In the genomic region with DNA sequence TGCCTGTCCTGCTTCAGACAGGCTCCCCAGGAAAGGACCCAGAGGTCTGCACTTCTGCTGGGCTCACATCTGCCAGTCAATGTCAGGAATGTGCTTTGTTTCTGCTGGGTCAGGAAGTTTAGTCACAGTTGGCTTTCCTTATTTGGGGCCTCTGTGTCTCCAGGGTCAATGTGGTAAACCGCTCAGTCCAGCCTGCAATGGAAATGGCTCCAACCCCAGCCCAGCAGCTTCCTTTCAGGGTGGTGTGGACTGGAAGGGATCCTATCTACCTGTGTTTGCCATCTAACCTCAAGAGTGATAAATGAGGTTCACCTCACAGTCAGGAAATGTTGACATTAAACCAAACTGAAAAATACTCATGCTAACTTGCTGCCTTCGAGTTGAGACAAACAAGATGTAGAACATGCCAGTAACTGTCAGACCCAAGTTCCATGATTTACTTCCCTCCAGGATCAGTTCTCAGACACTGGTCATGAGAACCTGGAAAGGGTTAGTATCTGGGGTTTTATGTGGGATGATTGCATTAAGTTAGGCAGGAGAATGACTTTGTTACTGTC, we compare ENCODE assay signal across 8 cellular contexts. TPM values are rescaled to one million over a fixed set of nuclear protein-coding genes. Genes with fewer than 3 reads are reported as not detected.
DNase-seq lines count a peak whose midpoint lies in the region; FAIRE-seq and TF ChIP-seq lines count a peak whose summit lies in the region.

No MANE protein-coding gene starts in this region.

- dilution Hi-C loops in endothelial cell of umbilical vein (cut with MboI; ENCODE audit: extremely low pct_ligation_motif_present, low sequenced_read_pairs), result no loop called here

- H3K9ac ChIP-seq in endothelial cell of umbilical vein (replicated peaks; ENCODE audit: extremely low read depth, insufficient read depth, low read length), result peak overlapping the region; percentile 1

- DNase-seq in GM12891 (ENCODE audit: insufficient read length, low spot score), result no peak
- DNase-seq in RPMI7951 (ENCODE audit: low read depth), result peak; percentile 95
- DNase-seq in endothelial cell of umbilical vein (ENCODE audit: low read depth, low spot score), result peak; percentile 96
- DNase-seq in osteocyte (ENCODE audit: extremely low spot score, unreplicated experiment), result no peak
- DNase-seq in WERI-Rb-1, result no peak
- DNase-seq in NCI-H510A treated with DMSO at 0.1 percent for 48 hours (lab: John Stamatoyannopoulos, UW), result no peak
- DNase-seq in putamen (ENCODE audit: low spot score), result no peak
- DNase-seq in activated CD4-positive, CD25-positive, alpha-beta regulatory T cell (lab: John Stamatoyannopoulos, UW), result no peak

- H3K36me3 Mint-ChIP-seq in osteocyte (ENCODE audit: unreplicated experiment), result peaks cover 32% of the 10 kb centered on the region

- FAIRE-seq in GM12891 (lab: Jason Lieb, UNC), result peak; percentile 48
- peak; percentile 100 for FAIRE-seq in endothelial cell of umbilical vein (lab: Jason Lieb, UNC)

- H3K36me3 ChIP-seq in endothelial cell of umbilical vein (ENCODE audit: control insufficient read depth in 2 of 2, extremely low read depth in 1 of 2, insufficient read depth in 2 of 2, low read length in 2 of 2) (peaks cover 15 to 25% of the 10 kb centered on the region in 2 experiments), WERI-Rb-1 (peaks cover 74% of the 10 kb centered on the region)

- no peak overlapping the region for H2AFZ ChIP-seq in endothelial cell of umbilical vein (ENCODE audit: low read depth, low read length)

- H3K27me3 ChIP-seq in endothelial cell of umbilical vein (ENCODE audit: control insufficient read depth in 2 of 2, insufficient read depth in 2 of 2, low read length in 2 of 2) (no peaks in the 10 kb centered on the region), WERI-Rb-1 (ENCODE audit: insufficient read depth, low read depth, severe bottlenecking) (no peaks in the 10 kb centered on the region)

- TF ChIP-seq POLR2A in GM12891 (IDR thresholded peaks at IDR 0.05; ENCODE audit: low read depth, low read length) (no peak; the same call in 1 of the 2 replicates), endothelial cell of umbilical vein (IDR thresholded peaks at IDR 0.05; ENCODE audit: low read depth, low read length) (peak; percentile 47)

- H3K27ac ChIP-seq in endothelial cell of umbilical vein (ENCODE audit: insufficient read depth, low read depth, low read length) (peak overlapping the region; percentile 80), WERI-Rb-1 (no peak overlapping the region)

- no peak overlapping the region for H3K4me3 Mint-ChIP-seq in osteocyte (ENCODE audit: unreplicated experiment)

- no peaks in the 10 kb centered on the region for H4K20me1 ChIP-seq in endothelial cell of umbilical vein (replicated peaks; ENCODE audit: control insufficient read depth, extremely low read depth, insufficient read depth, low read length)

- H3K27me3 Mint-ChIP-seq in osteocyte (ENCODE audit: unreplicated experiment), result no peaks in the 10 kb centered on the region

- intact Hi-C loops in endothelial cell of umbilical vein (cut with micrococcal nuclease), result loop anchor here (1.0 to 10.0 kb wide), 9 partner anchors 10 to 433 kb away; partner anchors contain the start of genes ENO1 and RERE

- peak overlapping the region; percentile 87 for H3K27ac Mint-ChIP-seq in osteocyte (ENCODE audit: unreplicated experiment)

- no peaks in the 10 kb centered on the region for H3K9me1 ChIP-seq in endothelial cell of umbilical vein (replicated peaks; ENCODE audit: control insufficient read depth, extremely low read depth, insufficient read depth, low read length)

- H3K4me3 ChIP-seq in endothelial cell of umbilical vein (replicated peaks in 1 of 3; ENCODE audit: insufficient read depth in 1 of 3, low read depth in 1 of 3, low read length in 3 of 3) (no peak overlapping the region), WERI-Rb-1 (ENCODE audit: low read depth, low read length) (no peak overlapping the region)

- POLR2A ChIA-PET in endothelial cell of umbilical vein (lab: Charles Lee), result no interaction called here

- H3K4me1 ChIP-seq in endothelial cell of umbilical vein (ENCODE audit: control insufficient read depth, extremely low read depth, insufficient read depth, low read length), result peaks cover 36% of the 10 kb centered on the region

- H3K4me2 ChIP-seq in endothelial cell of umbilical vein (ENCODE audit: insufficient read depth, low read length), result peak overlapping the region; percentile 19

- no peaks in the 10 kb centered on the region for H3K9me3 Mint-ChIP-seq in osteocyte (ENCODE audit: unreplicated experiment)

- H3K79me2 ChIP-seq in endothelial cell of umbilical vein (ENCODE audit: control insufficient read depth, insufficient read depth, low read length), result peaks cover 1% of the 10 kb centered on the region

- TF ChIP-seq CTCF in endothelial cell of umbilical vein (IDR thresholded peaks at IDR 0.05; ENCODE audit: extremely low read depth in 1 of 2, insufficient read depth in 1 of 2, low read depth in 1 of 2, low read length in 2 of 2), result no peak
- TF ChIP-seq CTCF in osteocyte (IDR thresholded peaks at IDR 0.05), result no peak
- TF ChIP-seq CTCF in WERI-Rb-1 (IDR thresholded peaks at IDR 0.05; ENCODE audit: low read depth, low read length), result no peak

- CTCF ChIA-PET in endothelial cell of umbilical vein (lab: Charles Lee), result interaction anchor here (0.8 to 8.0 kb wide), 17 partner anchors 9 to 883 kb away, joined by 3 to 106 read pairs (median 6); partner anchors contain the start of gene ENO1

- peaks cover 30% of the 10 kb centered on the region for H3K4me1 Mint-ChIP-seq in osteocyte (ENCODE audit: unreplicated experiment)

- H3K9me3 ChIP-seq in endothelial cell of umbilical vein (replicated peaks; ENCODE audit: control insufficient read depth, insufficient read depth, low read length) (no peaks in the 10 kb centered on the region), WERI-Rb-1 (ENCODE audit: severe bottlenecking) (peaks cover 3% of the 10 kb centered on the region)

- no TSS peak for BruUV-seq in endothelial cell of umbilical vein (replicated peaks; lab: Mats Ljungman, UMichigan)

TF ChIP-seq in GM12891, 5 proteins besides CTCF, POLR2A, EP300 and RAD21:
- TF ChIP-seq TAF1 (IDR thresholded peaks at IDR 0.05; ENCODE audit: low read depth, low read length), result no peak
- peak; percentile 52; the same call in 1 of the 2 replicates for TF ChIP-seq POLR2AphosphoS5 (IDR thresholded peaks at IDR 0.05; ENCODE audit: low read depth, low read length)

TF ChIP-seq in endothelial cell of umbilical vein, 7 proteins besides CTCF, POLR2A, EP300 and RAD21:
- TF ChIP-seq MYC (IDR thresholded peaks at IDR 0.05; ENCODE audit: low read depth, low read length) (no peak), JUN (IDR thresholded peaks at IDR 0.05; ENCODE audit: borderline replicate concordance, insufficient read depth, insufficient read length, low read depth) (peak; percentile 84), FOS (IDR thresholded peaks at IDR 0.05; ENCODE audit: borderline replicate concordance, insufficient read depth, low read length) (peak; percentile 82), POLR2AphosphoS5 (IDR thresholded peaks at IDR 0.05; ENCODE audit: insufficient read depth, low read depth, low read length) (peak; percentile 99), GATA2 (IDR thresholded peaks at IDR 0.05; ENCODE audit: insufficient read depth, insufficient read length, low read depth, low read length) (peak; percentile 93), MAX (IDR thresholded peaks at IDR 0.05; ENCODE audit: insufficient read depth, insufficient read length) (no peak), EZH2 (IDR thresholded peaks at IDR 0.05; ENCODE audit: borderline replicate concordance, low read depth, low read length, severe bottlenecking) (no peak)
TF ChIP-seq in endothelial cell of umbilical vein: peak in this region for 4.

RNA-seq across cellular contexts. Expression of gene ENO1, which starts 20.3 kb away (rescaled TPM):
- polyA plus RNA-seq in GM12891 (2012; ENCODE audit: low read depth, missing spikeins), result 2,629 TPM
- 4,200 and 4,316 TPM in 2 replicates for total RNA-seq in RPMI7951 (2014; rRNA removed; shearing (Covaris generic))
- total RNA-seq in endothelial cell of umbilical vein, result 1,530 and 1,593 TPM in 2 replicates
- polyA plus RNA-seq in endothelial cell of umbilical vein, result 1,111 and 1,134 TPM in 2 replicates
- 1,324 and 1,546 TPM in 2 replicates for polyA plus RNA-seq in endothelial cell of umbilical vein (2011; cell fraction: cytosol; rRNA removed)
- 1,008 and 1,022 TPM in 2 replicates for polyA plus RNA-seq in endothelial cell of umbilical vein (2011; cell fraction: nucleus; rRNA removed)
- 1,225 and 1,921 TPM in 2 replicates for polyA plus RNA-seq in endothelial cell of umbilical vein (2012)
- polyA minus RNA-seq in endothelial cell of umbilical vein, result 1,405 and 1,507 TPM in 2 replicates
- 1,988 TPM for polyA minus RNA-seq in endothelial cell of umbilical vein (2011; cell fraction: cytosol; rRNA and poly(A)+ RNA removed)
- 303 and 331 TPM in 2 replicates for polyA minus RNA-seq in endothelial cell of umbilical vein (2011; cell fraction: nucleus; rRNA and poly(A)+ RNA removed)
- 744 and 748 TPM in 2 replicates for total RNA-seq in osteocyte

RNA-seq across cellular contexts. Expression of gene RERE, which starts 40.8 kb away (rescaled TPM):
- polyA plus RNA-seq in GM12891 (2012; ENCODE audit: low read depth, missing spikeins), result 21.3 TPM
- total RNA-seq in RPMI7951 (2014; rRNA removed; shearing (Covaris generic)), result 7.4 and 10.3 TPM in 2 replicates
- total RNA-seq in endothelial cell of umbilical vein (110 and 113 TPM in 2 replicates), osteocyte (76.8 and 79.7 TPM in 2 replicates)
- polyA plus RNA-seq in endothelial cell of umbilical vein, result 14.1 and 14.8 TPM in 2 replicates
- polyA plus RNA-seq in endothelial cell of umbilical vein (2011; cell fraction: cytosol; rRNA removed), result 13.2 and 15.8 TPM in 2 replicates
- 80.7 and 124 TPM in 2 replicates for polyA plus RNA-seq in endothelial cell of umbilical vein (2011; cell fraction: nucleus; rRNA removed)
- 42.4 and 43.0 TPM in 2 replicates for polyA plus RNA-seq in endothelial cell of umbilical vein (2012)
- polyA minus RNA-seq in endothelial cell of umbilical vein, result 87.1 and 101 TPM in 2 replicates
- 26.8 TPM for polyA minus RNA-seq in endothelial cell of umbilical vein (2011; cell fraction: cytosol; rRNA and poly(A)+ RNA removed)
- 162 and 195 TPM in 2 replicates for polyA minus RNA-seq in endothelial cell of umbilical vein (2011; cell fraction: nucleus; rRNA and poly(A)+ RNA removed)

Comparison
In these comparisons a context has a peak if more than half of its experiments do, and no peak if none do; other contexts are left out.
1. DNase-seq: peak in RPMI7951 (single experiment) and endothelial cell of umbilical vein (single experiment); none in GM12891 (single experiment), osteocyte (single experiment), WERI-Rb-1 (single experiment), NCI-H510A treated with DMSO at 0.1 percent for 48 hours (single experiment), putamen (single experiment) and activated CD4-positive, CD25-positive, alpha-beta regulatory T cell (0 of 4).